23 cellular contexts compared by ENCODE assay signal in the genomic region with DNA sequence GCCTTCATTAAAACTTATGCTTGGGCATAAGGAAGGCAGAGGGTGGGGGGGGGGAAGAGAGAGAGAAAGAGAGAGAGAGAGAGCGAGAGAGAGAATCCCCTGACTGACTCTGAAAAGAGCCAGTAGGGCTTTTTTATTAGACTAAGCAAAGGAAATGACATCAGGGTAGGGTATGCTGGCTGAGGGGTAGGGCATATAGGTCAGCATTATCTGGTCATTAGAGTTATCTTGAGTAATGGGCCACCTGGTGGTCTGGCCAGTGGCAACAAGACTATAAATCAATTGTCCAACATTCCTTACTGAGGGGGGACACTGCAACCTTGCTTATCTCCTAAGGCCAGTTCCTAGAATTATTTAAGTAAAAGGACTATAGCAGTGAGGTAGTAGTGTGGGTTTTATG.
"Had no signal": no experiment of that assay in that cellular context is flagged by ENCODE, and none has a peak within 500 bp of the region (broad histone marks: within the 10 kb centered on the region; RNA-seq: fewer than 3 reads in every experiment).

No MANE protein-coding gene starts in this region.

- H3K27ac Mint-ChIP-seq: activated CD4-positive, alpha-beta memory T cell treated with anti-CD3 and anti-CD28 coated beads for 36 hours; activated CD4-positive, alpha-beta T cell treated with anti-CD3 and anti-CD28 coated beads for 36 hours; activated naive CD8-positive, alpha-beta T cell treated with anti-CD3 and anti-CD28 coated beads for 36 hours; activated T-helper 1 cell treated with anti-CD3 and anti-CD28 coated beads, Interleukin-12 subunit alpha, Interleukin-12 subunit beta, Interleukin-2, Interleukin-4 antibody, amounts not matched to agents 30 ng/mL and 10 ng/mL and 1 ng/mL, durations not matched to agents 14 hours and 24 hours and 36 hours; effector memory CD8-positive, alpha-beta T cell; memory B cell; naive thymus-derived CD4-positive, alpha-beta T cell; stimulated activated naive CD8-positive, alpha-beta T cell treated with anti-CD3 and anti-CD28 coated beads, Interleukin-15, amount 100 ng/mL, for 72 hours had no signal

- H3K4me3 ChIP-seq: ovary, psoas muscle, suprapubic skin, vagina had no signal

- DNase-seq: activated CD4-positive, alpha-beta memory T cell treated with anti-CD3 and anti-CD28 coated beads for 36 hours; activated CD4-positive, alpha-beta T cell treated with anti-CD3 and anti-CD28 coated beads for 36 hours; activated naive CD8-positive, alpha-beta T cell treated with anti-CD3 and anti-CD28 coated beads for 36 hours; activated T-cell treated with anti-CD3 and anti-CD28 coated beads for 4 hours; amniotic stem cell; effector memory CD8-positive, alpha-beta T cell; foreskin keratinocyte; glutamatergic neuron; hippocampal formation; kidney glomerular epithelial cell; left ventricle myocardium superior; naive thymus-derived CD4-positive, alpha-beta T cell; ovary; psoas muscle; right cardiac atrium; stimulated activated naive CD8-positive, alpha-beta T cell treated with anti-CD3 and anti-CD28 coated beads, Interleukin-15, amount 100 ng/mL, for 72 hours; T-helper 2 cell; trophoblast cell had no signal

- H3K27me3 Mint-ChIP-seq: activated CD4-positive, alpha-beta memory T cell treated with anti-CD3 and anti-CD28 coated beads for 36 hours; activated CD4-positive, alpha-beta T cell treated with anti-CD3 and anti-CD28 coated beads for 36 hours; effector memory CD8-positive, alpha-beta T cell had no signal

- H3K4me1 Mint-ChIP-seq: activated CD4-positive, alpha-beta T cell treated with anti-CD3 and anti-CD28 coated beads for 36 hours; activated naive CD8-positive, alpha-beta T cell treated with anti-CD3 and anti-CD28 coated beads for 36 hours; memory B cell; naive thymus-derived CD4-positive, alpha-beta T cell; stimulated activated naive CD8-positive, alpha-beta T cell treated with anti-CD3 and anti-CD28 coated beads, Interleukin-15, amount 100 ng/mL, for 72 hours had no signal

- H3K27ac ChIP-seq: epithelial cell of prostate, foreskin keratinocyte, ovary, psoas muscle, suprapubic skin, vagina had no signal

- H3K36me3 ChIP-seq: ovary, suprapubic skin, vagina had no signal

- H3K27me3 ChIP-seq: foreskin keratinocyte, ovary, suprapubic skin, vagina had no signal

- H3K4me1 ChIP-seq: foreskin keratinocyte, psoas muscle, vagina had no signal

- H3K4me3 Mint-ChIP-seq: activated CD4-positive, alpha-beta memory T cell treated with anti-CD3 and anti-CD28 coated beads for 36 hours; activated CD4-positive, alpha-beta T cell treated with anti-CD3 and anti-CD28 coated beads for 36 hours; activated naive CD8-positive, alpha-beta T cell treated with anti-CD3 and anti-CD28 coated beads for 36 hours; activated T-helper 1 cell treated with anti-CD3 and anti-CD28 coated beads, Interleukin-12 subunit alpha, Interleukin-12 subunit beta, Interleukin-2, Interleukin-4 antibody, amounts not matched to agents 30 ng/mL and 10 ng/mL and 1 ng/mL, durations not matched to agents 14 hours and 24 hours and 36 hours; effector memory CD8-positive, alpha-beta T cell; memory B cell; naive thymus-derived CD4-positive, alpha-beta T cell; stimulated activated naive CD8-positive, alpha-beta T cell treated with anti-CD3 and anti-CD28 coated beads, Interleukin-15, amount 100 ng/mL, for 72 hours had no signal
